Comparison of ENCODE assay signal across 8 cellular contexts in the genomic region with DNA sequence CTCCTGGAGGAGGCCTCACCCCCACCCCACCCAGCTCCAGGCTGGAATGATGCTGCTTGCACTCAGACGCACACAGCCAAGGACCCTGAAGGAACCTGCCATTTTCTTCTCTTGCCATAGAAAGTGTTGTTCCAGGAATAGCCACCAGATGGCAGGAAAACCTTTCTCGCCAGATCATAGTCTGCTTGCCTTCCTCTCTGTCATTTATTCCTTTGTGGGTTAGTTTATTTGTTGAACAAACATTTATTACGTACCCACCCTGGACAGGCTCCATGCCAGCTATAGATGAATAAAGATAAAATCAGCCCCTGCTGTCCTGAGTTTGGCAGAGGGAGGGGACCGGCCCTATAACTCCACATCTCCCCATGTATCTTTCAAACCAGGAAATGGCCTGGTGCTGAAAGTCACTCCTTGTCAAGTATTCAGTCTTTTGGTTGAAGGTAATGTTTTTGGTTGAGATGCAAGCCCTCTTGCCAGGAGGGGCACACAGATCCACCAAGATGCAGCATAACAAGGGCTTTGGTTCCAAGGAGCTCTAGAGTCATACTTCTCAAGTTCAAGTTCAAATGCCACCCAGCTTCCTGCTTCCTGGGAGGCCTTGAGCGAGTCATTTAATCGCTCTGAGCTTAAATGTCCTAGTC. TPM values are rescaled to one million over a fixed set of nuclear protein-coding genes. Genes with fewer than 3 reads are reported as not detected.
A peak's percentile ranks its signal among the peaks of the same experiment; 100 is the strongest.
DNase-seq lines count a peak whose midpoint lies in the region; ATAC-seq and TF ChIP-seq lines count a peak whose summit lies in the region.

No MANE protein-coding gene starts in this region.

- POLR2A ChIA-PET in WTC11 (lab: Charles Lee): no interaction called here

- H3K27me3 Mint-ChIP-seq in WTC11 (ENCODE audit: low read depth): no peaks in the 10 kb centered on the region

- no peaks in the 10 kb centered on the region for H3K79me2 ChIP-seq in GM23248 (ENCODE audit: insufficient read depth)

- H4K20me1 ChIP-seq in GM23248 (ENCODE audit: insufficient read depth): no peaks in the 10 kb centered on the region

- H3K4me2 ChIP-seq in GM23248 (ENCODE audit: unreplicated experiment): peak overlapping the region; percentile 19

- ATAC-seq in WTC11: peak; percentile 56
- peak; percentile 80 for ATAC-seq in left lung
- ATAC-seq in GM18511 (IDR thresholded peaks at IDR 0.05; ENCODE audit: unreplicated experiment): no peak

- in situ Hi-C loops in GM23248 (cut with MboI): loop anchor here (5.0 to 10.0 kb wide), 2 partner anchors 109 to 292 kb away; no protein-coding TSS in a partner anchor

- peak overlapping the region; percentile 73 for H2AFZ ChIP-seq in GM23248

- no peaks in the 10 kb centered on the region for H3K9me3 Mint-ChIP-seq in WTC11

- no peaks in the 10 kb centered on the region for H3K9me3 ChIP-seq in GM23248 (ENCODE audit: low read depth)
- H3K9me3 ChIP-seq in left lung: no peaks in the 10 kb centered on the region

- H3K4me3 ChIP-seq in GM23248 (no peak overlapping the region), left lung (no peak overlapping the region)

- peak overlapping the region; percentile 30; the same call in 1 of the 2 replicates for H3K9ac ChIP-seq in GM23248

- DNase-seq in AG09319 (ENCODE audit: extremely low read depth, low read depth): peak; percentile 34
- peak; percentile 68 for DNase-seq in GM23248
- DNase-seq in NCI-H2227 treated with DMSO at 0.1 percent for 48 hours (lab: John Stamatoyannopoulos, UW): peak; percentile 76
- DNase-seq in WTC11 (ENCODE audit: low spot score): peak; percentile 62
- peak; percentile 69 for DNase-seq in central memory CD4-positive, alpha-beta T cell
- DNase-seq in left lung: no peak
- DNase-seq in stimulated activated CD4-positive, alpha-beta T cell treated with anti-CD3 and anti-CD28 coated beads, TNF-alpha, amount 100 ng/mL, for 4 hours (ENCODE audit: low read depth in 3 of 3): peak in 2 of 3 experiments; percentile 35 to 53

- H3K27me3 ChIP-seq in GM23248 (replicated peaks; ENCODE audit: insufficient read depth) (no peaks in the 10 kb centered on the region), left lung (no peaks in the 10 kb centered on the region)

- no peaks in the 10 kb centered on the region for H3K9me2 ChIP-seq in GM23248 (ENCODE audit: insufficient read depth)

- WGBS in GM23248 (ENCODE audit: low coverage in 1 of 2, low lambda C conversion rate in 2 of 2, missing lambda C conversion rate in 2 of 2), 2 experiments: 30 to 37% methylated on average over 6 of the region's 6 CpGs

- no peak overlapping the region for H3K27ac Mint-ChIP-seq in WTC11

- H3F3A ChIP-seq in GM23248 (ENCODE audit: insufficient read depth): peaks cover 8% of the 10 kb centered on the region; the same call in 1 of the 2 replicates

- CTCF ChIA-PET in WTC11 (lab: Charles Lee): interaction anchor here (0.5 to 5.7 kb wide), 25 partner anchors 9 to 293 kb away, joined by 3 to 77 read pairs (median 4); partner anchors contain the start of gene RBM15

- H3K27ac ChIP-seq in GM23248 (peak overlapping the region; percentile 60), left lung (no peak overlapping the region)

- TF ChIP-seq CTCF in AG09319 (IDR thresholded peaks at IDR 0.05; ENCODE audit: low read depth, low read length): peak; percentile 80
- TF ChIP-seq CTCF in WTC11 (IDR thresholded peaks at IDR 0.05): peak; percentile 74
- TF ChIP-seq CTCF in left lung (IDR thresholded peaks at IDR 0.05): peak; percentile 75 to 87

- peaks cover 4% of the 10 kb centered on the region for H3K4me1 Mint-ChIP-seq in WTC11

- H3K4me1 ChIP-seq in GM23248 (ENCODE audit: insufficient read depth) (peaks cover 12% of the 10 kb centered on the region), left lung (peaks cover 0 to 4% of the 10 kb centered on the region in 2 donors)

- intact Hi-C loops in left lung (cut with DNase I): loop anchor here in 1 of 2 donors (10.0 kb wide), 1 partner anchor 112 kb away; no protein-coding TSS in a partner anchor

- no peaks in the 10 kb centered on the region for H3K36me3 Mint-ChIP-seq in WTC11

- no peak overlapping the region for H3K4me3 Mint-ChIP-seq in WTC11

- H3K36me3 ChIP-seq in GM23248 (ENCODE audit: low read depth) (no peaks in the 10 kb centered on the region), left lung (no peaks in the 10 kb centered on the region)

TF ChIP-seq in WTC11, 78 proteins besides CTCF, POLR2A, EP300 and RAD21:
- TF ChIP-seq, protein P1, sequence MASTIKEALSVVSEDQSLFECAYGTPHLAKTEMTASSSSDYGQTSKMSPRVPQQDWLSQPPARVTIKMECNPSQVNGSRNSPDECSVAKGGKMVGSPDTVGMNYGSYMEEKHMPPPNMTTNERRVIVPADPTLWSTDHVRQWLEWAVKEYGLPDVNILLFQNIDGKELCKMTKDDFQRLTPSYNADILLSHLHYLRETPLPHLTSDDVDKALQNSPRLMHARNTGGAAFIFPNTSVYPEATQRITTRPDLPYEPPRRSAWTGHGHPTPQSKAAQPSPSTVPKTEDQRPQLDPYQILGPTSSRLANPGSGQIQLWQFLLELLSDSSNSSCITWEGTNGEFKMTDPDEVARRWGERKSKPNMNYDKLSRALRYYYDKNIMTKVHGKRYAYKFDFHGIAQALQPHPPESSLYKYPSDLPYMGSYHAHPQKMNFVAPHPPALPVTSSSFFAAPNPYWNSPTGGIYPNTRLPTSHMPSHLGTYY (CRISPR knock-in tag; IDR thresholded peaks at IDR 0.05): no peak
- TF ChIP-seq SP1 (CRISPR knock-in tag; conservative IDR thresholded peaks at IDR 0.05): 0 out of 2 replicates have a peak, but pooled peaks have one; percentile 15

RNA-seq across cellular contexts. Expression of gene KCNC4, which starts 7.0 kb away (rescaled TPM):
- total RNA-seq in GM23248 (2014; rRNA removed; shearing (Covaris generic)): 12.1 and 29.3 TPM in 2 replicates
- 8.0 and 8.9 TPM in 2 replicates for polyA plus RNA-seq in GM23248 (2016; fragmentation: Nextera tagmentation; extraction: Ambion mirVana)
- total RNA-seq in WTC11 (2021) (19.9 to 21.9 TPM (median 21.9 TPM) in 3 replicates), left lung (1 to 10 TPM; 7.7 to 9.4 TPM)

RNA-seq across cellular contexts. Expression of gene SLC6A17, which starts 52.8 kb away (rescaled TPM):
- 0.76 and 2.4 TPM in 2 replicates for total RNA-seq in GM23248 (2014; rRNA removed; shearing (Covaris generic))
- 0.34 and 0.45 TPM in 2 replicates for polyA plus RNA-seq in GM23248 (2016; fragmentation: Nextera tagmentation; extraction: Ambion mirVana)
- 0.09 to 0.24 TPM (median 0.16 TPM) in 3 replicates for total RNA-seq in WTC11 (2021)
- total RNA-seq in left lung: under 1 TPM in 1 of 2 donors, not detected in 1; 0.03 TPM

Comparison
In these comparisons a context has a peak if more than half of its experiments do, and no peak if none do; other contexts are left out.
1. DNase-seq: peak in AG09319 (single experiment), GM23248 (single experiment), NCI-H2227 treated with DMSO at 0.1 percent for 48 hours (single experiment), WTC11 (single experiment), central memory CD4-positive, alpha-beta T cell (single experiment) and stimulated activated CD4-positive, alpha-beta T cell treated with anti-CD3 and anti-CD28 coated beads, TNF-alpha, amount 100 ng/mL, for 4 hours (2 of 3); none in left lung (0 of 2).
2. Peak in every context shown above with its lines, with median percentiles within 50 percentile points of each other: CTCF ChIP-seq.